1 cellular context compared by ENCODE assay signal in the genomic region with DNA sequence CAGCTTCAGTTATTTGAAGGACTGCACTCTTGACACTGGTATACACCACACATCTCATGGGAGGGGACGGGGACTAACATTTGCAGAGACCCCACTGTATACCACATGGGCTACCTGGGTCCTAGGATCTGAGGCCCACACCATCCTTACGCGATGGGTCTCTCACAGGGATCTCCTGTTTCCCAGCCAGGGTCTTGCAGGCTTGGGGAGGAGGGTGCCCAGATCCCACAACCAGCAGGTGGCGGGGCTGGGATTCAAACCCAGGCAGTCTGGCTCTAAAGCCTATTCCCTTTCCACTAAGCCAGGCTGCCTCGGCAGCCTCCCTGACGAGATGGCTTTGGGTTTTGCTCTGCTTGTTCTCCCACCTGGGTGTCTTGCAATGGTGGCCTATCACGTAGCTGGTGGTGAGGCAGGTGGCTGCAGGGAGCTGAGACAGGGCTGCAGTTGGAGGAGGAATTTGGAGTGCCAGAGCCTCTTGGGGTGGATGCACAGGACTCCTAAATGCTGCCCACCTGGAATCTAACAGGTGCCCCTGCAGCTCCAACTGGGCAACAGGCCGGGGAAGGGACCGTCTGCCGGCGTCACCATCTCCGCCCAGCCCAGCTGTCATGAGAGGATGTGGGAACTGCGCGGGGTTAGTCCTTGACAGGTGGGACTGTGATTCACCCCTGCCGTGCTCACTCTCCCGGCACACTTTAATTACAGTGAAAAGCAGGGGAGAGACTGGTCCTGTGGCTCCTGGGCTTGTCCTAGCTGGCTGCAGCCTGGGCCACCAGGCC.
A peak's percentile ranks its signal among the peaks of the same experiment; 100 is the strongest.
TF ChIP-seq lines count a peak whose summit lies in the region.

No MANE protein-coding gene starts in this region.

TF ChIP-seq in HEK293, 187 proteins besides CTCF, POLR2A, EP300 and RAD21 (continued from another document):
- TF ChIP-seq, protein P1, sequence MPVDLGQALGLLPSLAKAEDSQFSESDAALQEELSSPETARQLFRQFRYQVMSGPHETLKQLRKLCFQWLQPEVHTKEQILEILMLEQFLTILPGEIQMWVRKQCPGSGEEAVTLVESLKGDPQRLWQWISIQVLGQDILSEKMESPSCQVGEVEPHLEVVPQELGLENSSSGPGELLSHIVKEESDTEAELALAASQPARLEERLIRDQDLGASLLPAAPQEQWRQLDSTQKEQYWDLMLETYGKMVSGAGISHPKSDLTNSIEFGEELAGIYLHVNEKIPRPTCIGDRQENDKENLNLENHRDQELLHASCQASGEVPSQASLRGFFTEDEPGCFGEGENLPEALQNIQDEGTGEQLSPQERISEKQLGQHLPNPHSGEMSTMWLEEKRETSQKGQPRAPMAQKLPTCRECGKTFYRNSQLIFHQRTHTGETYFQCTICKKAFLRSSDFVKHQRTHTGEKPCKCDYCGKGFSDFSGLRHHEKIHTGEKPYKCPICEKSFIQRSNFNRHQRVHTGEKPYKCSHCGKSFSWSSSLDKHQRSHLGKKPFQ (tag by site-specific recombination; IDR thresholded peaks at IDR 0.05) = 0 out of 2 replicates have a peak, but pooled peaks have one; percentile 34
- TF ChIP-seq ZNF596 (tag by site-specific recombination; IDR thresholded peaks at IDR 0.05) = no peak
